ENCODE assay signal across 11 cellular contexts in the genomic region with DNA sequence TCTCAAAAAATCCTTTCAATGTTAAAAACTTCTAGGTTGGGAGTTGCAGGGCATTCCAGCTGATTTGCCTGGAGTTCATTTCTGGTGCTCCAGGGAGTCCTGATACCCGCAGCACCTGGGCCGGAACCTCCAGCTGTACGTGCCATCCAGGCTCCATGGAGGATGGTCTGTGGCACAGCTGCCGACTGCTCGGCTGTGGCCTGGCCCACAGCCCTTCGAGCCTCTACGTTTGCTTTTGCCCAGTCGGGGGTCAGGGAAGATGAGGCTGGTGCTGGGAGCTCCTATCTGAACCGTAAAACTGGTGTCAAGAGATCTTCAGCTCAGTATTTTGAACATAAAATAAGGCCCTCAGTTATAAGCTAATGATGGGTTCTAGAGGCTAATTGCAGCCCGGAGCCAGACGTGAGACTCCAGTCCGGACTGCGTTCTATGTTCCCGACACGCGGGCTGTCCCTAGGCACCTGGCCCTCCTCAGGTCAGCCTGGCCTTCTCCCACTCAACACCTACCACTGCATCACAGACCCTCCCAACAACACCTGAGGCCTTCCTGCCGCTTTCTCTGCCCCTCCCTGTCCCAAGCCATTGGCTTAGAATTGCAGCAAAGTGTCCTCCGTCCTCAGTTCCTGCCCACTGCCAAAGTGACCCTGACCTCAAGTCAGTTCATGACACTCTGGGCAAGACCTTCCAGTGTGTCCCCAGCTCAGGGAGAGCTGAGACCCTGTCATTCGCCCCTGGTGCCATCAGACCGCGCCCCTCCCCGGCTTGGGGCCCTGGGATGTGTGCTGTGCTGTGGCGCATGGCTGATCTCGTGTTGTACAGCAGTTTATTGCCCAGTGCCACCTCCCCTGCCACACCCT.
DNase-seq lines count a peak whose midpoint lies in the region; ATAC-seq, FAIRE-seq and TF ChIP-seq lines count a peak whose summit lies in the region.
"Had no signal": no experiment of that assay in that cellular context is flagged by ENCODE, and none has a peak within 500 bp of the region (broad histone marks: within the 10 kb centered on the region; RNA-seq: fewer than 3 reads in every experiment).

No MANE protein-coding gene starts in this region.

- no peak for TF ChIP-seq CTCF in AG04450 (IDR thresholded peaks at IDR 0.05; ENCODE audit: low read depth, low read length)
- TF ChIP-seq CTCF in endothelial cell (IDR thresholded peaks at IDR 0.05; ENCODE audit: unreplicated experiment) = no peak
- no peak for TF ChIP-seq CTCF in Calu3 (IDR thresholded peaks at IDR 0.05; ENCODE audit: unreplicated experiment)

- no TSS peak for BruUV-seq in Calu3 (replicated peaks; lab: Mats Ljungman, UMichigan)

- no peak for TF ChIP-seq POLR2A in GM12892 (IDR thresholded peaks at IDR 0.05; ENCODE audit: low read depth, low read length)

- H3K27me3 Mint-ChIP-seq in endothelial cell (ENCODE audit: unreplicated experiment) = peaks cover 16% of the 10 kb centered on the region
- no peaks in the 10 kb centered on the region for H3K27me3 Mint-ChIP-seq in Calu3 (ENCODE audit: unreplicated experiment)
- H3K27me3 Mint-ChIP-seq: activated CD4-positive, alpha-beta memory T cell treated with anti-CD3 and anti-CD28 coated beads, Interleukin-2, amount 10 ng/mL, durations not matched to agents 7 days and 5 days had no signal

- ATAC-seq in GM19324 (IDR thresholded peaks at IDR 0.05; ENCODE audit: low FRiP score, unreplicated experiment) = no peak

- H3K4me1 Mint-ChIP-seq in endothelial cell (ENCODE audit: unreplicated experiment) (peaks cover 12% of the 10 kb centered on the region), Calu3 (ENCODE audit: low read depth, unreplicated experiment) (no peaks in the 10 kb centered on the region)

- peak overlapping the region; percentile 8 for H3K27ac Mint-ChIP-seq in endothelial cell (ENCODE audit: unreplicated experiment)
- no peak overlapping the region for H3K27ac Mint-ChIP-seq in Calu3 (ENCODE audit: unreplicated experiment)
- H3K27ac Mint-ChIP-seq: activated CD4-positive, alpha-beta memory T cell treated with anti-CD3 and anti-CD28 coated beads, Interleukin-2, amount 10 ng/mL, durations not matched to agents 7 days and 5 days had no signal

- H3K9me3 Mint-ChIP-seq in endothelial cell (ENCODE audit: unreplicated experiment) (no peaks in the 10 kb centered on the region), Calu3 (ENCODE audit: low read depth, unreplicated experiment) (no peaks in the 10 kb centered on the region)
- H3K9me3 Mint-ChIP-seq: activated CD4-positive, alpha-beta memory T cell treated with anti-CD3 and anti-CD28 coated beads, Interleukin-2, amount 10 ng/mL, durations not matched to agents 7 days and 5 days had no signal

- H3K36me3 Mint-ChIP-seq in endothelial cell (ENCODE audit: low read depth, unreplicated experiment) (peaks cover 27% of the 10 kb centered on the region), Calu3 (ENCODE audit: insufficient read depth, unreplicated experiment) (peaks cover 70% of the 10 kb centered on the region)

- no peak overlapping the region for H3K4me3 ChIP-seq in AG04450 (ENCODE audit: low read depth, low read length)

- intact Hi-C loops in posterior vena cava (cut with DNase I) (loop anchor here in 1 of 2 donors (5.0 to 10.0 kb wide), 2 partner anchors 65 to 308 kb away; partner anchors contain the start of gene DNAJB6), Calu3 (cut with micrococcal nuclease; ENCODE audit: unreplicated experiment) (loop anchor here (5.0 kb wide), 1 partner anchor 70 kb away; no protein-coding TSS in a partner anchor)

- FAIRE-seq in GM12892 (lab: Jason Lieb, UNC) = no peak

- CTCF ChIA-PET in AG04450 (lab: Charles Lee) (interaction anchor here (0.5 to 3.2 kb wide), 31 partner anchors 8 to 321 kb away, joined by 3 to 67 read pairs (median 5); no protein-coding TSS in a partner anchor), Calu3 (lab: Charles Lee) (no interaction called here)

- peaks cover 3% of the 10 kb centered on the region; the same call in 1 of the 2 replicates for H3K9me3 ChIP-seq in AG04450 (ENCODE audit: control insufficient read depth, insufficient read depth, low read length)
- H3K9me3 ChIP-seq: neutrophil had no signal

- H3K4me3 Mint-ChIP-seq in endothelial cell (ENCODE audit: unreplicated experiment) (no peak overlapping the region), Calu3 (ENCODE audit: low read depth, unreplicated experiment) (no peak overlapping the region)
- H3K4me3 Mint-ChIP-seq: activated CD4-positive, alpha-beta memory T cell treated with anti-CD3 and anti-CD28 coated beads, Interleukin-2, amount 10 ng/mL, durations not matched to agents 7 days and 5 days had no signal

- H3K27ac ChIP-seq in AG04450 (ENCODE audit: low read depth, low read length) = peak overlapping the region; percentile 98
- H3K27ac ChIP-seq: HL-60, neutrophil had no signal

- DNase-seq in AG04450 (ENCODE audit: low read depth, low spot score) = no peak
- DNase-seq in NCI-H1092 treated with DMSO at 0.1 percent for 48 hours (lab: John Stamatoyannopoulos, UW) = peak; percentile 54
- no peak for DNase-seq in endothelial cell (ENCODE audit: low spot score)
- peak; percentile 59 for DNase-seq in posterior vena cava (ENCODE audit: low spot score)
- no peak for DNase-seq in GM12892 (ENCODE audit: insufficient read length)
- DNase-seq in Calu3 = no peak
- no peak for DNase-seq in NCI-H2081 treated with DMSO at 0.1 percent for 48 hours (lab: John Stamatoyannopoulos, UW)

- no peaks in the 10 kb centered on the region for H3K27me3 ChIP-seq in AG04450 (ENCODE audit: control insufficient read depth, insufficient read depth, low read length)
- H3K27me3 ChIP-seq: neutrophil had no signal

- POLR2A ChIA-PET in AG04450 (lab: Yijun Ruan, JAX) = interaction anchor here (0.6 kb wide), 1 partner anchor 387 kb away, joined by 3 read pairs; no protein-coding TSS in a partner anchor

Comparison
In these comparisons a context has a peak if more than half of its experiments do, and no peak if none do; other contexts are left out.
1. DNase-seq: peak in NCI-H1092 treated with DMSO at 0.1 percent for 48 hours (single experiment) and posterior vena cava (single experiment); none in AG04450 (single experiment), endothelial cell (single experiment), GM12892 (single experiment), Calu3 (single experiment) and NCI-H2081 treated with DMSO at 0.1 percent for 48 hours (single experiment).